Comparison of ENCODE assay signal across 1 cellular context in genomic region chr19:15280915-15281683, GRCh38.
A peak's percentile ranks its signal among the peaks of the same experiment; 100 is the strongest.
TF ChIP-seq lines count a peak whose summit lies in the region.

No MANE protein-coding gene starts in this region.

TF ChIP-seq in HEK293, 187 proteins besides CTCF, POLR2A, EP300 and RAD21 (continued from another document and continues in another):
- TF ChIP-seq ZNF639 (tag by site-specific recombination; IDR thresholded peaks at IDR 0.05) = no peak
- TF ChIP-seq ZNF280C (tag by site-specific recombination; IDR thresholded peaks at IDR 0.05) = no peak
- TF ChIP-seq ZNF350 (tag by site-specific recombination; IDR thresholded peaks at IDR 0.05) = no peak
- peak; percentile 82 for TF ChIP-seq ZNF335 (tag by site-specific recombination; conservative IDR thresholded peaks at IDR 0.05)
- no peak for TF ChIP-seq YY2 (tag by site-specific recombination; IDR thresholded peaks at IDR 0.05)
- no peak for TF ChIP-seq ZFP37 (tag by site-specific recombination; IDR thresholded peaks at IDR 0.05)
- TF ChIP-seq ZFP41 (tag by site-specific recombination; IDR thresholded peaks at IDR 0.05; ENCODE audit: borderline replicate concordance) = no peak
- TF ChIP-seq ZNF398 (tag by site-specific recombination; IDR thresholded peaks at IDR 0.05) = peak; percentile 16; the same call in 1 of the 2 replicates
- TF ChIP-seq ZNF530 (tag by site-specific recombination; IDR thresholded peaks at IDR 0.05; ENCODE audit: low read depth) = no peak
- TF ChIP-seq ZNF600 (tag by site-specific recombination; IDR thresholded peaks at IDR 0.05) = peak; percentile 73; the same call in 1 of the 2 replicates
- TF ChIP-seq ZNF654 (tag by site-specific recombination; IDR thresholded peaks at IDR 0.05; ENCODE audit: low read depth) = no peak
- TF ChIP-seq ZNF121 (tag by site-specific recombination; IDR thresholded peaks at IDR 0.05) = no peak
- TF ChIP-seq ELK4 (IDR thresholded peaks at IDR 0.05; ENCODE audit: borderline replicate concordance, low read depth, low read length) = no peak
- no peak for TF ChIP-seq SCRT1 (tag by site-specific recombination; IDR thresholded peaks at IDR 0.05; ENCODE audit: borderline replicate concordance)
- TF ChIP-seq ZNF292 (tag by site-specific recombination; IDR thresholded peaks at IDR 0.05; ENCODE audit: borderline replicate concordance, low read depth) = no peak
- peak; percentile 58; the same call in 1 of the 2 replicates for TF ChIP-seq KLF10 (tag by site-specific recombination; IDR thresholded peaks at IDR 0.05)
- TF ChIP-seq ZNF670 (tag by site-specific recombination; IDR thresholded peaks at IDR 0.05; ENCODE audit: low read depth) = no peak
- TF ChIP-seq MYNN (tag by site-specific recombination; IDR thresholded peaks at IDR 0.05; ENCODE audit: borderline replicate concordance) = no peak
- TF ChIP-seq EGR2 (tag by site-specific recombination; IDR thresholded peaks at IDR 0.05; ENCODE audit: low read depth) = no peak
- TF ChIP-seq ZNF146 (tag by site-specific recombination; IDR thresholded peaks at IDR 0.05) = no peak
- TF ChIP-seq TSHZ1 (tag by site-specific recombination; IDR thresholded peaks at IDR 0.05; ENCODE audit: borderline replicate concordance) = no peak
- peak; percentile 57 for TF ChIP-seq ZBTB20 (tag by site-specific recombination; IDR thresholded peaks at IDR 0.05)
- no peak for TF ChIP-seq ZNF747 (tag by site-specific recombination; IDR thresholded peaks at IDR 0.05)
- no peak for TF ChIP-seq ZNF621 (tag by site-specific recombination; IDR thresholded peaks at IDR 0.05)
- TF ChIP-seq ZNF518A (tag by site-specific recombination; conservative IDR thresholded peaks at IDR 0.05; ENCODE audit: low read depth) = no peak
- no peak for TF ChIP-seq ZNF549 (tag by site-specific recombination; IDR thresholded peaks at IDR 0.05)
- no peak for TF ChIP-seq RBAK (tag by site-specific recombination; IDR thresholded peaks at IDR 0.05)
- no peak for TF ChIP-seq BCL6B (tag by site-specific recombination; IDR thresholded peaks at IDR 0.05)
- TF ChIP-seq ZNF488 (tag by site-specific recombination; IDR thresholded peaks at IDR 0.05) = no peak
- TF ChIP-seq FEZF1 (tag by site-specific recombination; IDR thresholded peaks at IDR 0.05) = 0 out of 2 replicates have a peak, but pooled peaks have one; percentile 24
- no peak for TF ChIP-seq ZNF560 (tag by site-specific recombination; IDR thresholded peaks at IDR 0.05; ENCODE audit: borderline replicate concordance)
- no peak for TF ChIP-seq ZNF677 (tag by site-specific recombination; IDR thresholded peaks at IDR 0.05)
- no peak for TF ChIP-seq INSM2 (tag by site-specific recombination; IDR thresholded peaks at IDR 0.05)
- TF ChIP-seq HOXD13 (CRISPR knock-in tag; IDR thresholded peaks at IDR 0.05; ENCODE audit: borderline replicate concordance) = no peak
- TF ChIP-seq ZNF558 (tag by site-specific recombination; IDR thresholded peaks at IDR 0.05) = no peak; the same call in 1 of the 2 replicates
- TF ChIP-seq ZNF623 (tag by site-specific recombination; IDR thresholded peaks at IDR 0.05) = no peak
- TF ChIP-seq ZNF571 (tag by site-specific recombination; IDR thresholded peaks at IDR 0.05) = no peak
- TF ChIP-seq ZNF701 (tag by site-specific recombination; IDR thresholded peaks at IDR 0.05) = no peak
- peak; percentile 58 for TF ChIP-seq ZBTB26 (tag by site-specific recombination; optimal IDR thresholded peaks at IDR 0.05)
- no peak for TF ChIP-seq ZNF239 (tag by site-specific recombination; IDR thresholded peaks at IDR 0.05)
- no peak for TF ChIP-seq REPIN1 (tag by site-specific recombination; IDR thresholded peaks at IDR 0.05; ENCODE audit: low read depth)
